2 cellular contexts compared by ENCODE assay signal in the genomic region with DNA sequence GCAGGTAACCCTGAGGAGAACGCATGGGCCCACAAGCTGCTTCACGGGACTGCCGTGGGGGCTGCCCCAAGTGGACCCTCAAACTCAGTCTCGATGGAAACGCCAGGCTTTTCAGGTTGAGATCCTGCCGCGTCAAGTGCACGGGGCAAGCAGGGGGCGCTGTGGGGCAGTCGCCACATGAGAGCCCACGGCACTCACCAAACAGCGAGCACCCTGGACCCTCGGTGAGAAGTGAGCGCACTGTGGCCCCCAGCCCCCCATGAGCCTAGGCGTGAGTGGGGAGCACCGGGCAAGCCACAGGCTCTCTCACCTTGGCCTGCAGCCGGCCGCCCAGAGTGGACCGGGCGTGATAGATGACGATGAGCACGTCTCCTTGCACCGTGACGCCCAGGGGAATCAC.
TF ChIP-seq lines count a peak whose summit lies in the region.

No MANE protein-coding gene starts in this region.

TF ChIP-seq in HepG2, 621 proteins besides CTCF, POLR2A, EP300 and RAD21:
- TF ChIP-seq, protein P1, sequence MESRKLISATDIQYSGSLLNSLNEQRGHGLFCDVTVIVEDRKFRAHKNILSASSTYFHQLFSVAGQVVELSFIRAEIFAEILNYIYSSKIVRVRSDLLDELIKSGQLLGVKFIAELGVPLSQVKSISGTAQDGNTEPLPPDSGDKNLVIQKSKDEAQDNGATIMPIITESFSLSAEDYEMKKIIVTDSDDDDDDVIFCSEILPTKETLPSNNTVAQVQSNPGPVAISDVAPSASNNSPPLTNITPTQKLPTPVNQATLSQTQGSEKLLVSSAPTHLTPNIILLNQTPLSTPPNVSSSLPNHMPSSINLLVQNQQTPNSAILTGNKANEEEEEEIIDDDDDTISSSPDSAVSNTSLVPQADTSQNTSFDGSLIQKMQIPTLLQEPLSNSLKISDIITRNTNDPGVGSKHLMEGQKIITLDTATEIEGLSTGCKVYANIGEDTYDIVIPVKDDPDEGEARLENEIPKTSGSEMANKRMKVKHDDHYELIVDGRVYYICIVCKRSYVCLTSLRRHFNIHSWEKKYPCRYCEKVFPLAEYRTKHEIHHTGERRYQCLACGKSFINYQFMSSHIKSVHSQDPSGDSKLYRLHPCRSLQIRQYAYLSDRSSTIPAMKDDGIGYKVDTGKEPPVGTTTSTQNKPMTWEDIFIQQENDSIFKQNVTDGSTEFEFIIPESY (CRISPR knock-in tag; IDR thresholded peaks at IDR 0.05): peak; percentile 96
- peak; percentile 20 for TF ChIP-seq HNRNPLL (IDR thresholded peaks at IDR 0.05; ENCODE audit: low read depth, low read length, poor library complexity, severe bottlenecking)
- no peak for TF ChIP-seq STAG1 (CRISPR knock-in tag; IDR thresholded peaks at IDR 0.05)

TF ChIP-seq in SK-N-SH treated with all-trans-retinoic acid at 6 μM for 48 hours, 23 proteins besides CTCF, POLR2A, EP300 and RAD21:
- TF ChIP-seq ISL1 (CRISPR knock-in tag; IDR thresholded peaks at IDR 0.05): no peak
- TF ChIP-seq, protein P2, sequence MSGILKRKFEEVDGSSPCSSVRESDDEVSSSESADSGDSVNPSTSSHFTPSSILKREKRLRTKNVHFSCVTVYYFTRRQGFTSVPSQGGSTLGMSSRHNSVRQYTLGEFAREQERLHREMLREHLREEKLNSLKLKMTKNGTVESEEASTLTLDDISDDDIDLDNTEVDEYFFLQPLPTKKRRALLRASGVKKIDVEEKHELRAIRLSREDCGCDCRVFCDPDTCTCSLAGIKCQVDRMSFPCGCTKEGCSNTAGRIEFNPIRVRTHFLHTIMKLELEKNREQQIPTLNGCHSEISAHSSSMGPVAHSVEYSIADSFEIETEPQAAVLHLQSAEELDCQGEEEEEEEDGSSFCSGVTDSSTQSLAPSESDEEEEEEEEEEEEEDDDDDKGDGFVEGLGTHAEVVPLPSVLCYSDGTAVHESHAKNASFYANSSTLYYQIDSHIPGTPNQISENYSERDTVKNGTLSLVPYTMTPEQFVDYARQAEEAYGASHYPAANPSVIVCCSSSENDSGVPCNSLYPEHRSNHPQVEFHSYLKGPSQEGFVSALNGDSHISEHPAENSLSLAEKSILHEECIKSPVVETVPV (CRISPR knock-in tag; IDR thresholded peaks at IDR 0.05): no peak
- TF ChIP-seq, protein P3, sequence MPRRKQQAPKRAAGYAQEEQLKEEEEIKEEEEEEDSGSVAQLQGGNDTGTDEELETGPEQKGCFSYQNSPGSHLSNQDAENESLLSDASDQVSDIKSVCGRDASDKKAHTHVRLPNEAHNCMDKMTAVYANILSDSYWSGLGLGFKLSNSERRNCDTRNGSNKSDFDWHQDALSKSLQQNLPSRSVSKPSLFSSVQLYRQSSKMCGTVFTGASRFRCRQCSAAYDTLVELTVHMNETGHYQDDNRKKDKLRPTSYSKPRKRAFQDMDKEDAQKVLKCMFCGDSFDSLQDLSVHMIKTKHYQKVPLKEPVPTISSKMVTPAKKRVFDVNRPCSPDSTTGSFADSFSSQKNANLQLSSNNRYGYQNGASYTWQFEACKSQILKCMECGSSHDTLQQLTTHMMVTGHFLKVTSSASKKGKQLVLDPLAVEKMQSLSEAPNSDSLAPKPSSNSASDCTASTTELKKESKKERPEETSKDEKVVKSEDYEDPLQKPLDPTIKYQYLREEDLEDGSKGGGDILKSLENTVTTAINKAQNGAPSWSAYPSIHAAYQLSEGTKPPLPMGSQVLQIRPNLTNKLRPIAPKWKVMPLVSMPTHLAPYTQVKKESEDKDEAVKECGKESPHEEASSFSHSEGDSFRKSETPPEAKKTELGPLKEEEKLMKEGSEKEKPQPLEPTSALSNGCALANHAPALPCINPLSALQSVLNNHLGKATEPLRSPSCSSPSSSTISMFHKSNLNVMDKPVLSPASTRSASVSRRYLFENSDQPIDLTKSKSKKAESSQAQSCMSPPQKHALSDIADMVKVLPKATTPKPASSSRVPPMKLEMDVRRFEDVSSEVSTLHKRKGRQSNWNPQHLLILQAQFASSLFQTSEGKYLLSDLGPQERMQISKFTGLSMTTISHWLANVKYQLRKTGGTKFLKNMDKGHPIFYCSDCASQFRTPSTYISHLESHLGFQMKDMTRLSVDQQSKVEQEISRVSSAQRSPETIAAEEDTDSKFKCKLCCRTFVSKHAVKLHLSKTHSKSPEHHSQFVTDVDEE (CRISPR knock-in tag; IDR thresholded peaks at IDR 0.05): no peak
- no peak for TF ChIP-seq BACH2 (CRISPR knock-in tag; IDR thresholded peaks at IDR 0.05; ENCODE audit: borderline replicate concordance)
- TF ChIP-seq ZC3H10 (CRISPR knock-in tag; IDR thresholded peaks at IDR 0.05): no peak
TF ChIP-seq in SK-N-SH treated with all-trans-retinoic acid at 6 μM for 48 hours: peak in this region for 0.
